In the genomic region with DNA sequence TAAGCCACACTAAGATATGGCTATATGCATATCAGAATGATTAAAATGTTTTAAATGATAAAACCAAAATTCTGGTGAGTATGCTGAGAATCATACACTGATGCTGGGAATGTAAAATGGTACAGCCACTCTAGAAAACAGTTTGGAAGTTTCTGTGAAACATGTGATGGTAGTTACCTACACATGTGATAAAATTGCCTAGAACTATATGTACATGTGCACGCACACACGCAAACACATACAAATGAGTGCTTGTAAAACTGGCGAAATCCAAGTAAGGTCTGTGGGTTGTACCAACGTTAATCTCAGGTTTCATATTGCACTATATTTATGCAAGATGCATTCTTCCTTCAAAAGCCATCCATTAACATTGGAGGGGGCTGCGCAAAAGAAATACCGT, we compare ENCODE assay signal across 11 cellular contexts.
"Had no signal": no experiment of that assay in that cellular context is flagged by ENCODE, and none has a peak within 500 bp of the region (broad histone marks: within the 10 kb centered on the region; RNA-seq: fewer than 3 reads in every experiment).

No MANE protein-coding gene starts in this region.

- H3K4me1 ChIP-seq: HAP-1 had no signal

- H3K4me3 Mint-ChIP-seq: GM23338, H9, HFFc6 had no signal

- H3K9me3 Mint-ChIP-seq: GM23338, H9 had no signal

- H3K4me3 ChIP-seq: GM23248, GM23338, HAP-1 had no signal

- ATAC-seq: GM23338, HCT116 had no signal

- DNase-seq: GM23248, GOT3, H7, H9, HCEC 1CT, HFFc6 had no signal

- H3K27ac ChIP-seq: GM23248 had no signal

- H3K9me3 ChIP-seq: HAP-1 had no signal

- H3K27ac Mint-ChIP-seq: GM23338, H9, HFFc6 had no signal

- H3K36me3 ChIP-seq: HAP-1 had no signal

- H3K4me2 ChIP-seq: GM23338 had no signal

- H2AFZ ChIP-seq: GM23248, GM23338 had no signal

- H3K9ac ChIP-seq: GM23248 had no signal

- FAIRE-seq: H1, H54 had no signal
